10 cellular contexts compared by ENCODE assay signal in genomic region chr4:110087116-110087708, GRCh38.
DNase-seq lines count a peak whose midpoint lies in the region; ATAC-seq and TF ChIP-seq lines count a peak whose summit lies in the region.
"Had no signal": no experiment of that assay in that cellular context is flagged by ENCODE, and none has a peak within 500 bp of the region (broad histone marks: within the 10 kb centered on the region; RNA-seq: fewer than 3 reads in every experiment).

No MANE protein-coding gene starts in this region.

- H3K36me3 Mint-ChIP-seq in activated T-helper 2 cell treated with anti-CD3 and anti-CD28 coated beads, Interferon-gamma antibody, Interleukin-2, Interleukin-4, amounts not matched to agents 10 μg/mL and 5 μg/mL and 100 μg/mL, durations not matched to agents 14 hours and 24 hours and 36 hours (ENCODE audit: low read depth), result peaks cover 24% of the 10 kb centered on the region

- H3K4me3 Mint-ChIP-seq in activated T-helper 2 cell treated with anti-CD3 and anti-CD28 coated beads, Interferon-gamma antibody, Interleukin-2, Interleukin-4, amounts not matched to agents 10 μg/mL and 5 μg/mL and 100 μg/mL, durations not matched to agents 14 hours and 24 hours and 36 hours (ENCODE audit: low read depth), result no peak overlapping the region
- H3K4me3 Mint-ChIP-seq: central memory CD8-positive, alpha-beta T cell had no signal

- ATAC-seq in GM21529 (IDR thresholded peaks at IDR 0.05; ENCODE audit: unreplicated experiment), result no peak

- 26 to 32% methylated on average over 4 of the region's 4 CpGs for WGBS in tibial nerve, 2 donors
- WGBS in esophagus muscularis mucosa, result 49% methylated on average over 4 of the region's 4 CpGs

- peak overlapping the region; percentile 58 for H3K27ac Mint-ChIP-seq in activated T-helper 2 cell treated with anti-CD3 and anti-CD28 coated beads, Interferon-gamma antibody, Interleukin-2, Interleukin-4, amounts not matched to agents 10 μg/mL and 5 μg/mL and 100 μg/mL, durations not matched to agents 14 hours and 24 hours and 36 hours

- no peaks in the 10 kb centered on the region for H3K27me3 ChIP-seq in tibial nerve
- H3K27me3 ChIP-seq in tibial artery, result no peaks in the 10 kb centered on the region
- H3K27me3 ChIP-seq in esophagus muscularis mucosa, result no peaks in the 10 kb centered on the region
- H3K27me3 ChIP-seq: ovary had no signal

- TF ChIP-seq CTCF in tibial nerve (IDR thresholded peaks at IDR 0.05) (no peak), tibial artery (IDR thresholded peaks at IDR 0.05) (no peak), esophagus muscularis mucosa (IDR thresholded peaks at IDR 0.05) (no peak)

- H3K4me3 ChIP-seq in tibial nerve (no peak overlapping the region), tibial artery (no peak overlapping the region), esophagus muscularis mucosa (no peak overlapping the region)
- H3K4me3 ChIP-seq: ovary had no signal

- H3K4me1 ChIP-seq in tibial nerve (peaks cover 0 to 23% (median 0%) of the 10 kb centered on the region in 4 donors), tibial artery (peaks cover 0 to 10% (median 1%) of the 10 kb centered on the region in 4 donors), esophagus muscularis mucosa (peaks cover 0 to 14% (median 8%) of the 10 kb centered on the region in 4 donors)

- TF ChIP-seq EP300 in tibial nerve (IDR thresholded peaks at IDR 0.05) (no peak), esophagus muscularis mucosa (IDR thresholded peaks at IDR 0.05) (no peak)

- no peaks in the 10 kb centered on the region for H3K27me3 Mint-ChIP-seq in activated T-helper 2 cell treated with anti-CD3 and anti-CD28 coated beads, Interferon-gamma antibody, Interleukin-2, Interleukin-4, amounts not matched to agents 10 μg/mL and 5 μg/mL and 100 μg/mL, durations not matched to agents 14 hours and 24 hours and 36 hours (ENCODE audit: low read depth)
- H3K27me3 Mint-ChIP-seq: central memory CD8-positive, alpha-beta T cell had no signal

- no peaks in the 10 kb centered on the region for H3K9me3 ChIP-seq in tibial nerve
- H3K9me3 ChIP-seq in tibial artery, result no peaks in the 10 kb centered on the region
- no peaks in the 10 kb centered on the region for H3K9me3 ChIP-seq in esophagus muscularis mucosa
- H3K9me3 ChIP-seq: ovary had no signal

- DNase-seq in DMS79 treated with DMSO at 0.1 percent for 48 hours (lab: John Stamatoyannopoulos, UW) (peak; percentile 46), LoVo (ENCODE audit: low spot score) (peak; percentile 81), medulla oblongata (ENCODE audit: extremely low spot score) (peak; percentile 81), tibial nerve (ENCODE audit: low spot score in 2 of 2) (no peak), tibial artery (no peak), esophagus muscularis mucosa (ENCODE audit: extremely low spot score) (no peak)
- DNase-seq in activated T-helper 2 cell treated with anti-CD3 and anti-CD28 coated beads, Interferon-gamma antibody, Interleukin-2, Interleukin-4, amounts not matched to agents 10 μg/mL and 5 μg/mL and 100 μg/mL, durations not matched to agents 14 hours and 24 hours and 36 hours (ENCODE audit: low spot score), result no peak
- DNase-seq: ovary had no signal

- H3K9me3 Mint-ChIP-seq in activated T-helper 2 cell treated with anti-CD3 and anti-CD28 coated beads, Interferon-gamma antibody, Interleukin-2, Interleukin-4, amounts not matched to agents 10 μg/mL and 5 μg/mL and 100 μg/mL, durations not matched to agents 14 hours and 24 hours and 36 hours, result peaks cover 9% of the 10 kb centered on the region
- H3K9me3 Mint-ChIP-seq: central memory CD8-positive, alpha-beta T cell had no signal

- intact Hi-C loops in activated T-helper 2 cell treated with anti-CD3 and anti-CD28 coated beads, Interferon-gamma antibody, Interleukin-2, Interleukin-4, amounts not matched to agents 10 μg/mL and 5 μg/mL and 100 μg/mL, durations not matched to agents 14 hours and 24 hours and 36 hours (cut with micrococcal nuclease), result no loop called here
- intact Hi-C loops in tibial artery (cut with DNase I; ENCODE audit: low total_unique reads) (no loop called here), esophagus muscularis mucosa (cut with DNase I) (no loop called here)

- TF ChIP-seq POLR2A in tibial nerve (IDR thresholded peaks at IDR 0.05) (no peak), esophagus muscularis mucosa (IDR thresholded peaks at IDR 0.05; ENCODE audit: low read depth) (no peak)

- no peaks in the 10 kb centered on the region for H3K36me3 ChIP-seq in tibial nerve
- H3K36me3 ChIP-seq in tibial artery, result no peaks in the 10 kb centered on the region
- H3K36me3 ChIP-seq in esophagus muscularis mucosa, result no peaks in the 10 kb centered on the region
- H3K36me3 ChIP-seq: ovary had no signal

- H3K27ac ChIP-seq in tibial nerve (no peak overlapping the region), tibial artery (no peak overlapping the region), esophagus muscularis mucosa (replicated peaks in 1 of 4) (no peak overlapping the region)
- H3K27ac ChIP-seq: ovary had no signal

- H3K4me1 Mint-ChIP-seq in activated T-helper 2 cell treated with anti-CD3 and anti-CD28 coated beads, Interferon-gamma antibody, Interleukin-2, Interleukin-4, amounts not matched to agents 10 μg/mL and 5 μg/mL and 100 μg/mL, durations not matched to agents 14 hours and 24 hours and 36 hours (ENCODE audit: low read depth), result peaks cover 57% of the 10 kb centered on the region

Comparison
In these comparisons a context has a peak if more than half of its experiments do, and no peak if none do; other contexts are left out.
1. DNase-seq: peak in DMS79 treated with DMSO at 0.1 percent for 48 hours (single experiment), LoVo (single experiment) and medulla oblongata (single experiment); none in activated T-helper 2 cell treated with anti-CD3 and anti-CD28 coated beads, Interferon-gamma antibody, Interleukin-2, Interleukin-4, amounts not matched to agents 10 μg/mL and 5 μg/mL and 100 μg/mL, durations not matched to agents 14 hours and 24 hours and 36 hours (single experiment), tibial nerve (0 of 2), tibial artery (0 of 2) and esophagus muscularis mucosa (single experiment).